Comparison of ENCODE assay signal across 8 cellular contexts in the genomic region with DNA sequence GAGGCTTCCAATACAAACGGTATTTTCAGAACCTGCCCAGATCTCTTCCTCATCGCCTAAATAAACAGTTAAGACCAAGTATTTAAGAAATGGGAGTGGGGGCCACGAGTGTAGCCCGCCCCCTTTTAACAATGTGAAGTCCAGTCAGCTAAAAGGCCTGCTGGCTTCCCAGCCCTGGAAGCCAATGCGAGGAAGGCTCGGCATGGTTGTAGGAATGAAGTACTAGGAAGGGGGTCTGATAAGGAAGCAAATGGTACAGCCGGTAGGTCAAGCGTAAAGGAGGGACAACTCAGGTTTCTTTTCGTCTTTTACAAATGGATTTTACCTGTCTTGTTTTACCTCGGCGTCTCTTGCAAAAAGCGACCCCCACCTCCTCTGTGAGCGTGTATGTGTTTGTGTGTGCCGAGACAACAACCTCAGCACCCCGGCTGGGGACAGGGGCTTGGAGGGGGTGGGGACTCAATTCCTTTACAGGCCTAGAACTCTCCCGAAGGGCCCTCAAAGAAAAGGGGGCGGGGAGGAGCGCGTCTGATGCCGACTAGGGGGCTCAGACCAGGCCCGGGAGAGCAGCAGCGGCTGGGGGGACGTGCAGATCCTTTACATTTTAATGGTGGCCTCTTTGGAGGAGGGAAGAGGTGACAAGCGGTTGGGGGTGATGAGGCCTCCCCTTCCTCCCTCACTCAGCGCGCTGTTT.
DNase-seq lines count a peak whose midpoint lies in the region; ATAC-seq and TF ChIP-seq lines count a peak whose summit lies in the region.

No MANE protein-coding gene starts in this region.

- ATAC-seq in activated B cell treated with CpG ODN at 0.5 μM for 24 hours (ENCODE audit: low read depth) (peak; percentile 4), memory B cell (ENCODE audit: low read depth) (peak; percentile 3)

- peaks cover 23% of the 10 kb centered on the region for H3K4me1 ChIP-seq in endocrine pancreas (ENCODE audit: control insufficient read depth, insufficient read depth, low read length)

- H3K4me3 ChIP-seq in endocrine pancreas (ENCODE audit: control insufficient read depth, insufficient read depth, low read length): peak overlapping the region; percentile 90

- H3K9me3 Mint-ChIP-seq in activated B cell treated with CpG ODN at 0.5 μM for 24 hours (no peaks in the 10 kb centered on the region), memory B cell (no peaks in the 10 kb centered on the region)

- H3K9ac ChIP-seq in endocrine pancreas (ENCODE audit: control insufficient read depth, insufficient read depth, low read length): peak overlapping the region; percentile 67

- H3K36me3 ChIP-seq in endocrine pancreas (ENCODE audit: control insufficient read depth, insufficient read depth, low read length): no peaks in the 10 kb centered on the region

- H3K4me3 Mint-ChIP-seq in activated B cell treated with CpG ODN at 0.5 μM for 24 hours: peak overlapping the region; percentile 99
- peak overlapping the region; percentile 95 for H3K4me3 Mint-ChIP-seq in memory B cell

- H3K27ac Mint-ChIP-seq in activated B cell treated with CpG ODN at 0.5 μM for 24 hours: peak overlapping the region; percentile 97
- peak overlapping the region; percentile 96 for H3K27ac Mint-ChIP-seq in memory B cell

- POLR2A ChIA-PET in activated B cell treated with CpG ODN at 0.5 μM for 24 hours (lab: Charles Lee): interaction anchor here (0.7 to 2.0 kb wide), 7 partner anchors 22 to 489 kb away, joined by 3 to 17 read pairs (median 4); a partner anchor contains a TSS

- H3K36me3 Mint-ChIP-seq in activated B cell treated with CpG ODN at 0.5 μM for 24 hours (ENCODE audit: low read depth) (peaks cover 23% of the 10 kb centered on the region), memory B cell (peaks cover 7% of the 10 kb centered on the region)

- intact Hi-C loops in activated B cell treated with CpG ODN at 0.5 μM for 24 hours (cut with micrococcal nuclease): loop anchor here (1.0 to 10.0 kb wide), 4 partner anchors 54 to 733 kb away; a partner anchor contains a TSS

- H3K27me3 ChIP-seq in endocrine pancreas (ENCODE audit: control insufficient read depth, insufficient read depth, low read length): no peaks in the 10 kb centered on the region

- DNase-seq in activated T-cell treated with anti-CD3 and anti-CD28 coated beads for 1 hour (ENCODE audit: low read depth) (peak; percentile 8), HuH-7.5 (ENCODE audit: low spot score) (peak; percentile 28), activated B cell treated with CpG ODN at 0.5 μM for 24 hours (no peak), memory B cell (ENCODE audit: low spot score in 2 of 2) (peak; percentile 4 to 19), DMS153 (lab: John Stamatoyannopoulos, UW) (no peak)
- DNase-seq in activated T-cell treated with anti-CD3 and anti-CD28 coated beads, Interleukin-2, amount 50 U/mL, for 48 hours: no peak
- peak; percentile 15 for DNase-seq in stimulated activated CD8-positive, alpha-beta memory T cell treated with anti-CD3 and anti-CD28 coated beads, Interleukin-4, amount 100 ng/mL, for 24 hours (ENCODE audit: low read depth)

- CTCF ChIA-PET in activated B cell treated with CpG ODN at 0.5 μM for 24 hours (lab: Charles Lee): no interaction called here

- no peaks in the 10 kb centered on the region for H3K9me3 ChIP-seq in endocrine pancreas (ENCODE audit: control insufficient read depth, low read length)

- no peak for TF ChIP-seq CTCF in activated B cell treated with CpG ODN at 0.5 μM for 24 hours (IDR thresholded peaks at IDR 0.05)

- peaks cover 49% of the 10 kb centered on the region for H3K4me1 Mint-ChIP-seq in activated B cell treated with CpG ODN at 0.5 μM for 24 hours
- peaks cover 33% of the 10 kb centered on the region for H3K4me1 Mint-ChIP-seq in memory B cell

- H3K27me3 Mint-ChIP-seq in activated B cell treated with CpG ODN at 0.5 μM for 24 hours: no peaks in the 10 kb centered on the region
- H3K27me3 Mint-ChIP-seq in memory B cell: no peaks in the 10 kb centered on the region

Comparison
In these comparisons a context has a peak if more than half of its experiments do, and no peak if none do; other contexts are left out.
1. DNase-seq: peak in activated T-cell treated with anti-CD3 and anti-CD28 coated beads for 1 hour (single experiment), HuH-7.5 (single experiment), memory B cell (2 of 2) and stimulated activated CD8-positive, alpha-beta memory T cell treated with anti-CD3 and anti-CD28 coated beads, Interleukin-4, amount 100 ng/mL, for 24 hours (single experiment); none in activated T-cell treated with anti-CD3 and anti-CD28 coated beads, Interleukin-2, amount 50 U/mL, for 48 hours (0 of 2), activated B cell treated with CpG ODN at 0.5 μM for 24 hours (single experiment) and DMS153 (single experiment).